Comparison of ENCODE assay signal across 6 cellular contexts in genomic region chr19:10568444-10568825, GRCh38. TPM values are rescaled to one million over a fixed set of nuclear protein-coding genes. Genes with fewer than 3 reads are reported as not detected.
DNase-seq lines count a peak whose midpoint lies in the region; ATAC-seq and TF ChIP-seq lines count a peak whose summit lies in the region.

No MANE protein-coding gene starts in this region.

- H3K27me3 ChIP-seq in dorsolateral prefrontal cortex (no peaks in the 10 kb centered on the region), rectal smooth muscle tissue (ENCODE audit: control insufficient read depth, insufficient read depth, low read length) (no peaks in the 10 kb centered on the region)

- peaks cover 12% of the 10 kb centered on the region for H3K4me1 ChIP-seq in rectal smooth muscle tissue (ENCODE audit: control insufficient read depth, insufficient read depth, low read length)

- H3K9ac ChIP-seq in rectal smooth muscle tissue (ENCODE audit: low read length): no peak overlapping the region

- no peaks in the 10 kb centered on the region for H3K36me3 ChIP-seq in rectal smooth muscle tissue (ENCODE audit: control insufficient read depth, insufficient read depth, low read length)

- no peak for TF ChIP-seq CTCF in dorsolateral prefrontal cortex (IDR thresholded peaks at IDR 0.05 in 54 of 56, conservative IDR thresholded peaks at IDR 0.05 in 2 of 56; ENCODE audit: low read depth in 1 of 56, partially characterized antibody in 56 of 56)

- DNase-seq in NCI-H1105 (lab: John Stamatoyannopoulos, UW): peak; percentile 67
- peak in 2 of 10 donors; percentile 24 to 36 for DNase-seq in dorsolateral prefrontal cortex
- no peak for DNase-seq in NCI-H446 (lab: John Stamatoyannopoulos, UW)

- peak overlapping the region in 56 of 59 donors; percentile 5 to 96 (median 87) for H3K27ac ChIP-seq in dorsolateral prefrontal cortex
- peak overlapping the region; percentile 51 for H3K27ac ChIP-seq in rectal smooth muscle tissue (ENCODE audit: low read depth, low read length)

- intact Hi-C loops in dorsolateral prefrontal cortex (cut with DNase I): loop anchor here (5.0 to 10.0 kb wide), 5 partner anchors 51 to 314 kb away; partner anchors contain the start of genes KEAP1 (in 2 of the 2), CDC37 (in 1 of the 2), MRPL4 (in 1 of the 2) and S1PR5 (in 1 of the 2)

- H3K4me3 ChIP-seq in dorsolateral prefrontal cortex (peak overlapping the region; percentile 55 to 98 (median 80)), rectal smooth muscle tissue (ENCODE audit: low read length) (peak overlapping the region; percentile 69)

- ATAC-seq in GM21529 (IDR thresholded peaks at IDR 0.05; ENCODE audit: unreplicated experiment) (peak; percentile 6), HG03354 (IDR thresholded peaks at IDR 0.05; ENCODE audit: poor library complexity, severe bottlenecking, unreplicated experiment) (no peak)

RNA-seq across cellular contexts. Expression of gene CDKN2D, which starts 0.3 kb away (rescaled TPM):
- total RNA-seq in dorsolateral prefrontal cortex: 10 to 100 TPM; 30.4 to 92.0 (median 65.1) TPM

RNA-seq across cellular contexts. Expression of gene KRI1, which starts 2.6 kb away (rescaled TPM):
- total RNA-seq in dorsolateral prefrontal cortex: 10 to 100 TPM; 11.3 to 32.1 (median 19.2) TPM

RNA-seq across cellular contexts. Expression of gene AP1M2, which starts 18.7 kb away (rescaled TPM):
- total RNA-seq in dorsolateral prefrontal cortex: 1 to 10 TPM in 25 of 120 experiments, under 1 TPM in 7, not detected in 88; 0.35 to 2.8 (median 1.5) TPM

RNA-seq across cellular contexts. Expression of gene ATG4D, which starts 24.7 kb away (rescaled TPM):
- total RNA-seq in dorsolateral prefrontal cortex: 10 to 100 TPM; 28.2 to 67.2 (median 38.9) TPM

RNA-seq across cellular contexts. Expression of gene S1PR5, which starts 51.2 kb away (rescaled TPM):
- total RNA-seq in dorsolateral prefrontal cortex: 10 to 100 TPM in 96 of 120 experiments, 1 to 10 TPM in 24; 2.0 to 89.6 (median 17.6) TPM
